Comparison of ENCODE assay signal across 10 cellular contexts in genomic region chr9:36317766-36318165, GRCh38. TPM values are rescaled to one million over a fixed set of nuclear protein-coding genes. Genes with fewer than 3 reads are reported as not detected.
A peak's percentile ranks its signal among the peaks of the same experiment; 100 is the strongest.
DNase-seq lines count a peak whose midpoint lies in the region; ATAC-seq and TF ChIP-seq lines count a peak whose summit lies in the region.
"Had no signal": no experiment of that assay in that cellular context is flagged by ENCODE, and none has a peak within 500 bp of the region (broad histone marks: within the 10 kb centered on the region; RNA-seq: fewer than 3 reads in every experiment).

No MANE protein-coding gene starts in this region.

- H3K27me3 ChIP-seq in Peyer's patch (no peaks in the 10 kb centered on the region), suprapubic skin (no peaks in the 10 kb centered on the region)

- H3K4me1 ChIP-seq in Peyer's patch (peaks cover 0 to 5% (median 0%) of the 10 kb centered on the region in 4 donors), suprapubic skin (peaks cover 5% of the 10 kb centered on the region)

- TF ChIP-seq EP300 in suprapubic skin (IDR thresholded peaks at IDR 0.05): no peak

- no peak overlapping the region for H3K4me3 ChIP-seq in Peyer's patch
- no peak overlapping the region for H3K4me3 ChIP-seq in suprapubic skin

- TF ChIP-seq CTCF in Peyer's patch (IDR thresholded peaks at IDR 0.05) (no peak), suprapubic skin (IDR thresholded peaks at IDR 0.05) (no peak)

- WGBS in suprapubic skin: 20% methylated on average over 6 of the region's 6 CpGs

- no peaks in the 10 kb centered on the region for H3K36me3 ChIP-seq in Peyer's patch
- H3K36me3 ChIP-seq in suprapubic skin: no peaks in the 10 kb centered on the region

- TF ChIP-seq POLR2A in Peyer's patch (IDR thresholded peaks at IDR 0.05) (no peak), suprapubic skin (IDR thresholded peaks at IDR 0.05) (no peak)

- H3K27ac ChIP-seq in Peyer's patch (peak overlapping the region in 1 of 4 donors; percentile 52), suprapubic skin (peak overlapping the region; percentile 42)

- intact Hi-C loops in left ventricle myocardium superior (cut with micrococcal nuclease): no loop called here

- peak; percentile 18 for ATAC-seq in left ventricle myocardium superior
- ATAC-seq in HG02852 (IDR thresholded peaks at IDR 0.05; ENCODE audit: unreplicated experiment): no peak
- ATAC-seq: activated CD4-positive, CD25-positive, alpha-beta regulatory T cell treated with anti-CD3 and anti-CD28 coated beads, Interleukin-2, amount 50 U/mL, for 24 hours had no signal

- H3K9me3 ChIP-seq in Peyer's patch (no peaks in the 10 kb centered on the region), suprapubic skin (no peaks in the 10 kb centered on the region)

- DNase-seq in HT-29 (ENCODE audit: low spot score) (peak; percentile 94), Peyer's patch (peak in 2 of 3 donors; percentile 86 to 88), left ventricle myocardium superior (peak; percentile 38), suprapubic skin (ENCODE audit: low spot score in 2 of 2) (peak; percentile 78 to 80), 8988T (no peak), OCI-M2 (lab: John Stamatoyannopoulos, UW; ENCODE audit: unreplicated experiment) (no peak)
- no peak for DNase-seq in activated CD4-positive, alpha-beta T cell treated with anti-CD3 and anti-CD28 coated beads, Interleukin-2, amount 50 U/mL, for 1 hour
- DNase-seq: right cardiac atrium had no signal

RNA-seq across cellular contexts. Expression of gene GNE, which starts 59.5 kb away (rescaled TPM):
- total RNA-seq in HT-29 (2014; rRNA removed; shearing (Covaris generic)): 22.1 and 24.5 TPM in 2 replicates
- total RNA-seq in Peyer's patch (10 to 100 TPM; 18.4 to 47.0 (median 23.5) TPM), left ventricle myocardium superior (12.3 TPM), suprapubic skin (10 to 100 TPM in 3 of 4 donors, 1 to 10 TPM in 1; 9.6 to 20.0 (median 14.9) TPM)

Comparison
In these comparisons a context has a peak if more than half of its experiments do, and no peak if none do; other contexts are left out.
1. DNase-seq: peak in HT-29 (single experiment), Peyer's patch (2 of 3), left ventricle myocardium superior (single experiment) and suprapubic skin (2 of 2); none in 8988T (single experiment), activated CD4-positive, alpha-beta T cell treated with anti-CD3 and anti-CD28 coated beads, Interleukin-2, amount 50 U/mL, for 1 hour (single experiment) and OCI-M2 (single experiment).